1 cellular context compared by ENCODE assay signal in the genomic region with DNA sequence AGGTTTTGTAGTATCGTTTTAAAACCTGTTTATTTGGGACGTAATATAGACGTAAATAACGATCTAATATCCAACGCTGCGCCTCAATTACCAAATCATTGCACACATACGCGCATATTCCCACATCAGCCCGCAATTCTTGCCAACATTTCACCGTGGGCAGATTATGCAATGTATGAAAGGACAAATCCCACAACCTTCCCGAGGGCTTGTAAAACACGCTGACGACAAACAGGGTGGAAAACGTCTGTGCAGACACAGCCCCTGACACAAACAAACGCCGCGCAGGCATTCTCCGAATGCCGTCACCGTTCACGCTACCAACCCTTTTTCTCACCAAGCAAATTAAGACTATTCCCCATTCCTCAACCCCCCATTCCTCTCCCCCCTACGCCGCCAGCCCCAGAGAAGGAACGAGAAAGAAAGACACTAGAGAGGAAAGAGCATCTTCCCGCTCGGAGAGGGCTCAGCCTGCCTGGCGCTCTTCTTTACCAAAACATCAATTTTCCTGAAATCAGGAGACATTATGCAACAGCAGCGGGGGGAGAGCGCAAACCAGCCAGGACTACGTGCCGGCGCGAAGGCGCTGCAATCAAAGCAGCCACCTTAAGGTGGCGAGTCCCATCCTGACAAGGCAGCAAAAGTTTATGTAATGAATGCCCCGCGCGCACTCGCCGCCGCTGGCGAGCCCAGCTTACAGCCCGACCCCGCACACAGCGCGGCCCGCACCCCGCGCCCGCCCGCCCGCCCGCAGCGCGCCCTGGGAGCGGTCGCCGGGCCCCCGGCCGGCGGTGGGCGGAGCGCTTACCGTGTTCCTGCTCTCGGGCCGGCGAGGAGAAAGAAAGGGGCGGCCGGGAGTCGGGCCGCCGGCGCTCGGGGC.
A peak's percentile ranks its signal among the peaks of the same experiment; 100 is the strongest.
TF ChIP-seq lines count a peak whose summit lies in the region.

No MANE protein-coding gene starts in this region.

TF ChIP-seq in K562, 482 proteins besides CTCF, POLR2A, EP300 and RAD21 (continued from another document and continues in another):
- TF ChIP-seq, protein P1, sequence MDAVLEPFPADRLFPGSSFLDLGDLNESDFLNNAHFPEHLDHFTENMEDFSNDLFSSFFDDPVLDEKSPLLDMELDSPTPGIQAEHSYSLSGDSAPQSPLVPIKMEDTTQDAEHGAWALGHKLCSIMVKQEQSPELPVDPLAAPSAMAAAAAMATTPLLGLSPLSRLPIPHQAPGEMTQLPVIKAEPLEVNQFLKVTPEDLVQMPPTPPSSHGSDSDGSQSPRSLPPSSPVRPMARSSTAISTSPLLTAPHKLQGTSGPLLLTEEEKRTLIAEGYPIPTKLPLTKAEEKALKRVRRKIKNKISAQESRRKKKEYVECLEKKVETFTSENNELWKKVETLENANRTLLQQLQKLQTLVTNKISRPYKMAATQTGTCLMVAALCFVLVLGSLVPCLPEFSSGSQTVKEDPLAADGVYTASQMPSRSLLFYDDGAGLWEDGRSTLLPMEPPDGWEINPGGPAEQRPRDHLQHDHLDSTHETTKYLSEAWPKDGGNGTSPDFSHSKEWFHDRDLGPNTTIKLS (IDR thresholded peaks at IDR 0.05; ENCODE audit: borderline replicate concordance, low read depth), result no peak; the same call in 1 of the 2 replicates
- TF ChIP-seq ZBTB12 (CRISPR knock-in tag; IDR thresholded peaks at IDR 0.05), result no peak
- TF ChIP-seq, protein P2, sequence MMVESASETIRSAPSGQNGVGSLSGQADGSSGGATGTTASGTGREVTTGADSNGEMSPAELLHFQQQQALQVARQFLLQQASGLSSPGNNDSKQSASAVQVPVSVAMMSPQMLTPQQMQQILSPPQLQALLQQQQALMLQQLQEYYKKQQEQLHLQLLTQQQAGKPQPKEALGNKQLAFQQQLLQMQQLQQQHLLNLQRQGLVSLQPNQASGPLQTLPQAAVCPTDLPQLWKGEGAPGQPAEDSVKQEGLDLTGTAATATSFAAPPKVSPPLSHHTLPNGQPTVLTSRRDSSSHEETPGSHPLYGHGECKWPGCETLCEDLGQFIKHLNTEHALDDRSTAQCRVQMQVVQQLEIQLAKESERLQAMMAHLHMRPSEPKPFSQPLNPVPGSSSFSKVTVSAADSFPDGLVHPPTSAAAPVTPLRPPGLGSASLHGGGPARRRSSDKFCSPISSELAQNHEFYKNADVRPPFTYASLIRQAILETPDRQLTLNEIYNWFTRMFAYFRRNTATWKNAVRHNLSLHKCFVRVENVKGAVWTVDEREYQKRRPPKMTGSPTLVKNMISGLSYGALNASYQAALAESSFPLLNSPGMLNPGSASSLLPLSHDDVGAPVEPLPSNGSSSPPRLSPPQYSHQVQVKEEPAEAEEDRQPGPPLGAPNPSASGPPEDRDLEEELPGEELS (CRISPR knock-in tag; IDR thresholded peaks at IDR 0.05; ENCODE audit: borderline replicate concordance), result no peak
- TF ChIP-seq, protein P3, sequence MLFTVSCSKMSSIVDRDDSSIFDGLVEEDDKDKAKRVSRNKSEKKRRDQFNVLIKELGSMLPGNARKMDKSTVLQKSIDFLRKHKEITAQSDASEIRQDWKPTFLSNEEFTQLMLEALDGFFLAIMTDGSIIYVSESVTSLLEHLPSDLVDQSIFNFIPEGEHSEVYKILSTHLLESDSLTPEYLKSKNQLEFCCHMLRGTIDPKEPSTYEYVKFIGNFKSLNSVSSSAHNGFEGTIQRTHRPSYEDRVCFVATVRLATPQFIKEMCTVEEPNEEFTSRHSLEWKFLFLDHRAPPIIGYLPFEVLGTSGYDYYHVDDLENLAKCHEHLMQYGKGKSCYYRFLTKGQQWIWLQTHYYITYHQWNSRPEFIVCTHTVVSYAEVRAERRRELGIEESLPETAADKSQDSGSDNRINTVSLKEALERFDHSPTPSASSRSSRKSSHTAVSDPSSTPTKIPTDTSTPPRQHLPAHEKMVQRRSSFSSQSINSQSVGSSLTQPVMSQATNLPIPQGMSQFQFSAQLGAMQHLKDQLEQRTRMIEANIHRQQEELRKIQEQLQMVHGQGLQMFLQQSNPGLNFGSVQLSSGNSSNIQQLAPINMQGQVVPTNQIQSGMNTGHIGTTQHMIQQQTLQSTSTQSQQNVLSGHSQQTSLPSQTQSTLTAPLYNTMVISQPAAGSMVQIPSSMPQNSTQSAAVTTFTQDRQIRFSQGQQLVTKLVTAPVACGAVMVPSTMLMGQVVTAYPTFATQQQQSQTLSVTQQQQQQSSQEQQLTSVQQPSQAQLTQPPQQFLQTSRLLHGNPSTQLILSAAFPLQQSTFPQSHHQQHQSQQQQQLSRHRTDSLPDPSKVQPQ (CRISPR knock-in tag; IDR thresholded peaks at IDR 0.05; ENCODE audit: borderline replicate concordance), result no peak
- TF ChIP-seq CBX5 (IDR thresholded peaks at IDR 0.05; ENCODE audit: borderline replicate concordance, low read depth), result no peak
- no peak for TF ChIP-seq SMC3 (conservative IDR thresholded peaks at IDR 0.05; ENCODE audit: insufficient read depth, low read depth, low read length)
- peak; percentile 20 for TF ChIP-seq KDM5B (IDR thresholded peaks at IDR 0.05; ENCODE audit: insufficient replicate concordance, low read depth, low read length)
- TF ChIP-seq LEF1 (IDR thresholded peaks at IDR 0.05), result no peak
- TF ChIP-seq ZBTB8A (IDR thresholded peaks at IDR 0.05; ENCODE audit: partially characterized antibody), result no peak
- TF ChIP-seq ZNF780A (CRISPR knock-in tag; IDR thresholded peaks at IDR 0.05), result no peak
- TF ChIP-seq GATAD2B (IDR thresholded peaks at IDR 0.05; ENCODE audit: borderline replicate concordance), result no peak
- no peak for TF ChIP-seq HMG20A (CRISPR knock-in tag; conservative IDR thresholded peaks at IDR 0.05)
- TF ChIP-seq POLR2G (IDR thresholded peaks at IDR 0.05; ENCODE audit: low read depth, low read length), result no peak
- no peak for TF ChIP-seq ETS2 (tag; IDR thresholded peaks at IDR 0.05; ENCODE audit: borderline replicate concordance, poor library complexity, severe bottlenecking)
- no peak for TF ChIP-seq KLF10 (CRISPR knock-in tag; IDR thresholded peaks at IDR 0.05)
- TF ChIP-seq NFIC (IDR thresholded peaks at IDR 0.05), result no peak
- no peak for TF ChIP-seq CC2D1A (IDR thresholded peaks at IDR 0.05)
- TF ChIP-seq ZZZ3 (IDR thresholded peaks at IDR 0.05), result no peak
- TF ChIP-seq CREM (IDR thresholded peaks at IDR 0.05; ENCODE audit: low read depth), result peak; percentile 31; the same call in 1 of the 2 replicates
- TF ChIP-seq CAMTA2 (CRISPR knock-in tag; conservative IDR thresholded peaks at IDR 0.05), result no peak
- peak; percentile 16; the same call in 1 of the 2 replicates for TF ChIP-seq MYC (IDR thresholded peaks at IDR 0.05; ENCODE audit: low read depth, low read length)
- no peak for TF ChIP-seq MYC (CRISPR knock-in tag; IDR thresholded peaks at IDR 0.05; ENCODE audit: borderline replicate concordance, low read depth)
- no peak for TF ChIP-seq ZSCAN32 (CRISPR knock-in tag; IDR thresholded peaks at IDR 0.05)
- TF ChIP-seq, protein P4, sequence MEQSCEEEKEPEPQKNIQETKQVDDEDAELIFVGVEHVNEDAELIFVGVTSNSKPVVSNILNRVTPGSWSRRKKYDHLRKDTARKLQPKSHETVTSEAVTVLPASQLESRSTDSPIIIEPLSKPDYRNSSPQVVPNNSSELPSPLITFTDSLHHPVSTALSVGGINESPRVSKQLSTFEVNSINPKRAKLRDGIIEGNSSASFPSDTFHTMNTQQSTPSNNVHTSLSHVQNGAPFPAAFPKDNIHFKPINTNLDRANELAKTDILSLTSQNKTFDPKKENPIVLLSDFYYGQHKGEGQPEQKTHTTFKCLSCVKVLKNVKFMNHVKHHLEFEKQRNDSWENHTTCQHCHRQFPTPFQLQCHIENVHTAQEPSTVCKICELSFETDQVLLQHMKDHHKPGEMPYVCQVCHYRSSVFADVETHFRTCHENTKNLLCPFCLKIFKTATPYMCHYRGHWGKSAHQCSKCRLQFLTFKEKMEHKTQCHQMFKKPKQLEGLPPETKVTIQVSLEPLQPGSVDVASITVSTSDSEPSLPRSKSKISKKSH (CRISPR knock-in tag; IDR thresholded peaks at IDR 0.05), result no peak
- no peak for TF ChIP-seq SP1 (CRISPR knock-in tag; IDR thresholded peaks at IDR 0.05)
- TF ChIP-seq MAFF (IDR thresholded peaks at IDR 0.05; ENCODE audit: low read length), result no peak
- no peak for TF ChIP-seq ZNF174 (CRISPR knock-in tag; IDR thresholded peaks at IDR 0.05)
- peak in 1 of 2 experiments; percentile 45; a peak in 2 of 4 replicates for TF ChIP-seq KDM1A (IDR thresholded peaks at IDR 0.05)
- TF ChIP-seq YBX1 (IDR thresholded peaks at IDR 0.05), result no peak
- TF ChIP-seq NFE2L1 (tag; IDR thresholded peaks at IDR 0.05; ENCODE audit: borderline replicate concordance, low read depth), result no peak
- TF ChIP-seq HDAC1 (IDR thresholded peaks at IDR 0.05), result peak in 1 of 2 experiments; percentile 62; a peak in 2 of 4 replicates
- no peak for TF ChIP-seq SREBF2 (CRISPR knock-in tag; IDR thresholded peaks at IDR 0.05)
- TF ChIP-seq NCOR1 (IDR thresholded peaks at IDR 0.05), result peak; percentile 46
- no peak for TF ChIP-seq ZNF407 (IDR thresholded peaks at IDR 0.05; ENCODE audit: low read depth)
- no peak for TF ChIP-seq ZNF311 (CRISPR knock-in tag; IDR thresholded peaks at IDR 0.05)
- TF ChIP-seq POLR2B (IDR thresholded peaks at IDR 0.05; ENCODE audit: low read depth, partially characterized antibody), result peak; percentile 15
- no peak for TF ChIP-seq THRAP3 (IDR thresholded peaks at IDR 0.05; ENCODE audit: borderline replicate concordance)
- TF ChIP-seq TAF1 (IDR thresholded peaks at IDR 0.05; ENCODE audit: control insufficient read depth, extremely low read depth, insufficient read depth, low read length, severe bottlenecking), result no peak
- TF ChIP-seq FOXA3 (CRISPR knock-in tag; conservative IDR thresholded peaks at IDR 0.05 in 1 of 2, IDR thresholded peaks at IDR 0.05 in 1 of 2), result no peak
- TF ChIP-seq, protein P5, sequence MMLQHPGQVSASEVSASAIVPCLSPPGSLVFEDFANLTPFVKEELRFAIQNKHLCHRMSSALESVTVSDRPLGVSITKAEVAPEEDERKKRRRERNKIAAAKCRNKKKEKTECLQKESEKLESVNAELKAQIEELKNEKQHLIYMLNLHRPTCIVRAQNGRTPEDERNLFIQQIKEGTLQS (IDR thresholded peaks at IDR 0.05), result peak; percentile 70; the same call in 1 of the 2 replicates
- TF ChIP-seq, protein P5 (CRISPR knock-in tag; conservative IDR thresholded peaks at IDR 0.05), result no peak
